In the genomic region with DNA sequence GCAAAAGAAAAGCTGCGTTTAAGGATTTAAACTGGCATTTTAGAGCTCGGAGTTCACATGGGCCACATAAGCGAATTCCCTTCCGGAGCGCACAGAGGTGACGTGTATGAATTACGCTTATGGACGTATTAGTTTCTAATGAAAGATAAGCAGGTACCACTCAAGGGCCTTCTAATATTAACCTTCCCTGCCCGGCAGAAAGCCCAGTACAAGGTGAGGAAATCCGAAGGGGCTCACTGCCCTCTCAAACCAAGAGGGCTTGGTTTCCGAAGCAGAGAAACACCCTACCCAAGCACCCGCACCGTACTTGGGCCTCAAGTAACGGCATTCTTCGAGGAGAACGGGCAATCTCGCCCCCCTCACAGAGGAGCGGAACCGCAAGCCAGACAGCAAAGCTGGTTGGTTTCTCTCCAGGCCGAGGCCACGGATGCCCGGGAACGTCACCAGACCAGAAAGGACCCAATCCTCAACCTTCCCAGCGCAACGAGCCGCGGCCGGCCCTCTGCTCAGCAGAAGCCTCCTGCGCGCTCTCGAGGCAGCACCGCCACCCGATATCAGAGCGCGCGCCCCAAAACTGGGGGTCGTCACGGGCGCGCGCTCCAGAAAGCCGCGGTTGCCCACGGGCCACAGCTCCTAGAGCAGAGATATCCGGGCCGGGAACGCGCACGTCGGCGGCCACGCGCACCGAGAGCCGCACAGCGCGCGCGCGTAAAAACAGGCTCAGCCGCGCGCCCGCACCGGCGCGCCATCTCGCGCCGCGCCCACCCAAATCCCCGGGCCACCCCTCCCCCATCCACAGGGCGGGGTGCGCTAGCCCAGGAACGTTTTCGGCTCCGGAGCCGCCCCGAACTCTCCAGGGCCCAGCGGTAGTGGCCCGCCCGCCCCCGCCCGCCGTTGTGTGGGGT, we compare ENCODE assay signal across 8 cellular contexts. TPM values are rescaled to one million over a fixed set of nuclear protein-coding genes. Genes with fewer than 3 reads are reported as not detected.
A peak's percentile ranks its signal among the peaks of the same experiment; 100 is the strongest.
DNase-seq lines count a peak whose midpoint lies in the region; FAIRE-seq and TF ChIP-seq lines count a peak whose summit lies in the region.

No MANE protein-coding gene starts in this region.

- FAIRE-seq in H54 (lab: Jason Lieb, UNC) (no peak), urothelium cell line (lab: Jason Lieb, UNC) (no peak)

- H3K27ac ChIP-seq in right atrium auricular region: peak overlapping the region; percentile 95 to 96

- peak; percentile 34 for DNase-seq in GF-D8 (lab: John Stamatoyannopoulos, UW)
- DNase-seq in H54 (ENCODE audit: insufficient read length, low spot score): peak; percentile 56
- peak; percentile 57 for DNase-seq in LNCaP clone FGC (ENCODE audit: low read depth)
- DNase-seq in T-helper 1 cell: peak; percentile 60 to 86 (median 71)
- peak; percentile 72 for DNase-seq in amniotic stem cell (lab: John Stamatoyannopoulos, UW)
- peak; percentile 66 for DNase-seq in right atrium auricular region (ENCODE audit: low spot score)
- DNase-seq in pulmonary artery endothelial cell (ENCODE audit: low read depth, low spot score): peak; percentile 67
- DNase-seq in urothelium cell line (ENCODE audit: low spot score): peak; percentile 81

- H3K4me3 ChIP-seq in LNCaP clone FGC (ENCODE audit: low read depth, low read length): peak overlapping the region; percentile 85
- peak overlapping the region; percentile 87 to 99 for H3K4me3 ChIP-seq in right atrium auricular region

- H3K9me3 ChIP-seq in right atrium auricular region: no peaks in the 10 kb centered on the region

- H3K36me3 ChIP-seq in right atrium auricular region: peaks cover 12% of the 10 kb centered on the region

- no peaks in the 10 kb centered on the region for H3K27me3 ChIP-seq in right atrium auricular region

- no peak; the same call in 1 of the 2 replicates for TF ChIP-seq POLR2A in H54 (IDR thresholded peaks at IDR 0.05; ENCODE audit: low read depth, low read length)

- TF ChIP-seq CTCF in LNCaP clone FGC (IDR thresholded peaks at IDR 0.05; ENCODE audit: control insufficient read depth, extremely low read depth, insufficient read depth) (no peak), right atrium auricular region (IDR thresholded peaks at IDR 0.05) (no peak)

- peaks cover 0 to 48% of the 10 kb centered on the region in 2 donors for H3K4me1 ChIP-seq in right atrium auricular region

RNA-seq across cellular contexts. Expression of a gene that starts 0.7 kb away (rescaled TPM):
- total RNA-seq in right atrium auricular region (10 to 100 TPM; 39.1 to 46.8 TPM), pulmonary artery endothelial cell (59.1 and 62.7 TPM in 2 replicates)

RNA-seq across cellular contexts. Expression of a gene that starts 11.4 kb away (rescaled TPM):
- 100 to 1,000 TPM; 118 to 138 TPM for total RNA-seq in right atrium auricular region
- total RNA-seq in pulmonary artery endothelial cell: 321 and 422 TPM in 2 replicates

RNA-seq across cellular contexts. Expression of a gene that starts 27.4 kb away (rescaled TPM):
- total RNA-seq in right atrium auricular region (10 to 100 TPM; 49.3 to 58.7 TPM), pulmonary artery endothelial cell (42.9 and 54.2 TPM in 2 replicates)

RNA-seq across cellular contexts. Expression of a gene that starts 39.6 kb away (rescaled TPM):
- total RNA-seq in right atrium auricular region (1,000 to 10,000 TPM; 1,056 to 1,180 TPM), pulmonary artery endothelial cell (470 and 504 TPM in 2 replicates)

Comparison
In these comparisons a context has a peak if more than half of its experiments do, and no peak if none do; other contexts are left out.
1. Peak in every context shown above with its lines: DNase-seq, H3K4me3 ChIP-seq and H3K27ac ChIP-seq.